8 cellular contexts compared by ENCODE assay signal in the genomic region with DNA sequence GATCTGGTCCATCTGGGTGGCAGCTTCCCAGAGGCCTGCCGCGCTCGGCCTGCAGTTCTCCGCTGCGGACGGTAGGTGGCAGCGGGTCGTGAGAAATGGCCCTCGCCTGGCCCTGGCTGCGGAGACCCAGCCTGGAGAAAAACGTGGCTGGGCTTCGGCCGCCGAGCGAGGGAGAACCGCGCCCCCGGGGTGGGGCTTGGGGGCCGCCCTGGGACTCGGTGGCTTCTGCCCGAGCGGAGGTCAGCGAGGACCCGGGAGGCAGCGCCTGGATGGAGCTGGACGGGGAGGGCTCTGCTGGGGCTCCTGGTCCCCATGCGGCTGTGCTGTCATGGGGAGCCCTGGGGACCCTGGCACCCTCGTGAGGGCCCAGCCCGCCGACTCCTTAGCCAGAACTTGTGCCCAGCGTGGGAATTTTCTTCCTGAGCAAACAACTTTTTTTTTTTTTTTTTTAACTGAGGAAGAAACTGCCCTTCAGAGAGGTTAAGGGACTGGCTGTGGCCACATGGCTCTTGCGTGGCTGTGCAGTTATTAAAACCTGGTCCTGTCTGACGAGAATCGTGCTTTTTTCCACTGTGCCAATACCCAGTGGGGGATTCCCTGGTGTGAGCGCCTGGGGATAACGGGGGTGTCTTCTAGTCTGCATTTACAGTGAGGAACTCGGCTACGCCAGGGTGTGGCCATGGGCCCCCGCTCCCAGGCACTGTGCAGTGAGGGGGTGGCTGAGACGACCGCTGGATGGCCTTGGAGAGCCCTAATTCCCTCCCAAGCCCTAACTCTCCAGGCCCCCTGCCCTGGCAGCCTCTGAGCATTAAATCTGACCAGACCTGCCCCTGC.
A peak's percentile ranks its signal among the peaks of the same experiment; 100 is the strongest.
DNase-seq lines count a peak whose midpoint lies in the region; ATAC-seq and TF ChIP-seq lines count a peak whose summit lies in the region.

No MANE protein-coding gene starts in this region.

- no peaks in the 10 kb centered on the region for H3K9me3 ChIP-seq in neuron (ENCODE audit: low read length)

- peak; percentile 98 for TF ChIP-seq CTCF in foreskin keratinocyte (conservative IDR thresholded peaks at IDR 0.05)

- H3K27ac ChIP-seq in foreskin keratinocyte: no peak overlapping the region

- H3K4me3 ChIP-seq in neuron (ENCODE audit: low read length): peak overlapping the region; percentile 27

- H3K27me3 ChIP-seq in foreskin keratinocyte: peaks cover 3% of the 10 kb centered on the region
- no peaks in the 10 kb centered on the region for H3K27me3 ChIP-seq in neuron (ENCODE audit: insufficient read depth, low read length)

- H3K4me1 ChIP-seq in foreskin keratinocyte: no peaks in the 10 kb centered on the region
- peaks cover 10% of the 10 kb centered on the region for H3K4me1 ChIP-seq in neuron (ENCODE audit: insufficient read depth, low read length)

- peak overlapping the region; percentile 32 for H2AFZ ChIP-seq in neuron (ENCODE audit: low read depth, low read length)

- no peaks in the 10 kb centered on the region for H3K36me3 ChIP-seq in neuron (ENCODE audit: insufficient read depth, low read length)

- ATAC-seq in GM21786 (IDR thresholded peaks at IDR 0.05; ENCODE audit: unreplicated experiment) (peak; percentile 95), foreskin keratinocyte (peak; percentile 95)

- DNase-seq in Daoy (ENCODE audit: low read depth) (peak; percentile 92), KG1 (lab: John Stamatoyannopoulos, UW) (peak; percentile 64), RPMI8226 (peak; percentile 81), activated gamma-delta T cell treated with Interleukin-2 at 50 U/mL for 16 hours (peak; percentile 26), foreskin keratinocyte (peak; percentile 45 to 70), stromal cell of bone marrow (ENCODE audit: low read depth) (peak; percentile 88)

Comparison
In these comparisons a context has a peak if more than half of its experiments do, and no peak if none do; other contexts are left out.
1. DNase-seq: peak in every context shown above with its lines; median percentile 92 in Daoy; 88 in stromal cell of bone marrow; 81 in RPMI8226; 64 in KG1; 58 in foreskin keratinocyte; 26 in activated gamma-delta T cell treated with Interleukin-2 at 50 U/mL for 16 hours.